8 cellular contexts compared by ENCODE assay signal in genomic region chr10:118241229-118242137, GRCh38.
DNase-seq lines count a peak whose midpoint lies in the region; ATAC-seq and TF ChIP-seq lines count a peak whose summit lies in the region.

No MANE protein-coding gene starts in this region.

- no peaks in the 10 kb centered on the region for H3K9me3 ChIP-seq in adipocyte (ENCODE audit: control insufficient read depth, low read length)
- no peaks in the 10 kb centered on the region for H3K9me3 ChIP-seq in heart left ventricle
- no peaks in the 10 kb centered on the region for H3K9me3 ChIP-seq in aorta (ENCODE audit: control insufficient read depth, low read length)

- no peaks in the 10 kb centered on the region for H3K4me1 Mint-ChIP-seq in progenitor cell of endocrine pancreas (ENCODE audit: low read depth)

- H3K27me3 ChIP-seq in adipocyte (replicated peaks; ENCODE audit: control insufficient read depth, insufficient read depth, low read length) = peaks cover 26% of the 10 kb centered on the region
- H3K27me3 ChIP-seq in heart left ventricle = peaks cover 11 to 95% (median 50%) of the 10 kb centered on the region in 9 donors
- peaks cover 0 to 2% of the 10 kb centered on the region in 2 donors for H3K27me3 ChIP-seq in aorta (ENCODE audit: control insufficient read depth in 1 of 2, insufficient read depth in 2 of 2, low read length in 1 of 2)

- 26 to 29% (median 26%) methylated on average over 26 of the region's 26 CpGs for WGBS in heart left ventricle, 4 donors
- WGBS in aorta, 2 donors = 25% methylated on average over 26 of the region's 26 CpGs

- TF ChIP-seq CTCF in GM12872 (IDR thresholded peaks at IDR 0.05; ENCODE audit: insufficient read depth, low read depth, low read length) (peak; percentile 94), heart left ventricle (IDR thresholded peaks at IDR 0.05) (peak; percentile 84 to 96 (median 92)), progenitor cell of endocrine pancreas (IDR thresholded peaks at IDR 0.05; ENCODE audit: unreplicated experiment) (peak; percentile 93)

- H3K27me3 Mint-ChIP-seq in progenitor cell of endocrine pancreas = peaks cover 86% of the 10 kb centered on the region

- peak; percentile 86 for ATAC-seq in SK-N-SH treated with all-trans-retinoic acid at 6 μM for 48 hours
- ATAC-seq in heart left ventricle = peak; percentile 47 to 73 (median 59)
- peak; percentile 84 for ATAC-seq in aorta (ENCODE audit: low FRiP score)
- ATAC-seq in HG03097 (IDR thresholded peaks at IDR 0.05; ENCODE audit: low FRiP score, unreplicated experiment) = no peak

- H3K36me3 Mint-ChIP-seq in progenitor cell of endocrine pancreas (ENCODE audit: insufficient read depth) = no peaks in the 10 kb centered on the region

- H3K9me3 Mint-ChIP-seq in progenitor cell of endocrine pancreas (ENCODE audit: low read depth) = no peaks in the 10 kb centered on the region

- intact Hi-C loops in heart left ventricle (cut with DNase I) (loop anchor here (1.0 to 10.0 kb wide), 13 partner anchors 183 to 1027 kb away; no protein-coding TSS in a partner anchor), aorta (cut with DNase I) (loop anchor here (1.0 to 10.0 kb wide), 4 partner anchors 707 to 1027 kb away; no protein-coding TSS in a partner anchor)

- H3K4me3 ChIP-seq in adipocyte (ENCODE audit: low read length) (peak overlapping the region; percentile 10), heart left ventricle (no peak overlapping the region), aorta (ENCODE audit: low read length in 2 of 2) (no peak overlapping the region)

- DNase-seq in MV-4-11 (lab: John Stamatoyannopoulos, UW) (peak; percentile 26), adipocyte (ENCODE audit: low read depth) (peak; percentile 91), heart left ventricle (peak; percentile 61 to 78 (median 66)), progenitor cell of endocrine pancreas (ENCODE audit: low spot score, unreplicated experiment) (peak; percentile 73), aorta (peak; percentile 77 to 90)

- no peak overlapping the region for H3K9ac ChIP-seq in adipocyte (ENCODE audit: low read length)

- no peak overlapping the region for H3K27ac ChIP-seq in heart left ventricle
- H3K27ac ChIP-seq in aorta (ENCODE audit: low read depth in 1 of 2, low read length in 2 of 2) = no peak overlapping the region

- no peak overlapping the region for H3K4me3 Mint-ChIP-seq in progenitor cell of endocrine pancreas (ENCODE audit: low read depth)

- H3K4me1 ChIP-seq in adipocyte (ENCODE audit: control insufficient read depth, insufficient read depth, low read length) (peaks cover 12% of the 10 kb centered on the region), heart left ventricle (peaks cover 0 to 4% (median 0%) of the 10 kb centered on the region in 12 donors), aorta (ENCODE audit: control insufficient read depth in 1 of 2, insufficient read depth in 2 of 2, low read length in 2 of 2) (no peaks in the 10 kb centered on the region)

- H3K36me3 ChIP-seq in adipocyte (ENCODE audit: control insufficient read depth, insufficient read depth, low read length, severe bottlenecking) = no peaks in the 10 kb centered on the region
- H3K36me3 ChIP-seq in heart left ventricle = no peaks in the 10 kb centered on the region
- no peaks in the 10 kb centered on the region for H3K36me3 ChIP-seq in aorta (ENCODE audit: control insufficient read depth in 1 of 2, insufficient read depth in 2 of 2, low read length in 1 of 2)

- H3K27ac Mint-ChIP-seq in progenitor cell of endocrine pancreas = no peak overlapping the region

- no peak for TF ChIP-seq POLR2A in heart left ventricle (IDR thresholded peaks at IDR 0.05)

TF ChIP-seq in SK-N-SH treated with all-trans-retinoic acid at 6 μM for 48 hours, 23 proteins besides CTCF, POLR2A, EP300 and RAD21:
- no peak for TF ChIP-seq OSR1 (CRISPR knock-in tag; IDR thresholded peaks at IDR 0.05)
- no peak for TF ChIP-seq RARB (CRISPR knock-in tag; IDR thresholded peaks at IDR 0.05)
- no peak for TF ChIP-seq TCF4 (CRISPR knock-in tag; IDR thresholded peaks at IDR 0.05; ENCODE audit: borderline replicate concordance)
- TF ChIP-seq ZNF70 (CRISPR knock-in tag; IDR thresholded peaks at IDR 0.05) = no peak
- TF ChIP-seq, protein P1, sequence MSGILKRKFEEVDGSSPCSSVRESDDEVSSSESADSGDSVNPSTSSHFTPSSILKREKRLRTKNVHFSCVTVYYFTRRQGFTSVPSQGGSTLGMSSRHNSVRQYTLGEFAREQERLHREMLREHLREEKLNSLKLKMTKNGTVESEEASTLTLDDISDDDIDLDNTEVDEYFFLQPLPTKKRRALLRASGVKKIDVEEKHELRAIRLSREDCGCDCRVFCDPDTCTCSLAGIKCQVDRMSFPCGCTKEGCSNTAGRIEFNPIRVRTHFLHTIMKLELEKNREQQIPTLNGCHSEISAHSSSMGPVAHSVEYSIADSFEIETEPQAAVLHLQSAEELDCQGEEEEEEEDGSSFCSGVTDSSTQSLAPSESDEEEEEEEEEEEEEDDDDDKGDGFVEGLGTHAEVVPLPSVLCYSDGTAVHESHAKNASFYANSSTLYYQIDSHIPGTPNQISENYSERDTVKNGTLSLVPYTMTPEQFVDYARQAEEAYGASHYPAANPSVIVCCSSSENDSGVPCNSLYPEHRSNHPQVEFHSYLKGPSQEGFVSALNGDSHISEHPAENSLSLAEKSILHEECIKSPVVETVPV (CRISPR knock-in tag; IDR thresholded peaks at IDR 0.05) = no peak
- TF ChIP-seq ISL1 (CRISPR knock-in tag; IDR thresholded peaks at IDR 0.05) = no peak
- TF ChIP-seq ZC3H10 (CRISPR knock-in tag; IDR thresholded peaks at IDR 0.05) = no peak
- TF ChIP-seq CSDC2 (CRISPR knock-in tag; IDR thresholded peaks at IDR 0.05) = no peak
- no peak for TF ChIP-seq POU6F1 (CRISPR knock-in tag; IDR thresholded peaks at IDR 0.05; ENCODE audit: borderline replicate concordance, low read depth)
- TF ChIP-seq ZFP3 (CRISPR knock-in tag; IDR thresholded peaks at IDR 0.05) = no peak
- no peak for TF ChIP-seq PPARA (CRISPR knock-in tag; IDR thresholded peaks at IDR 0.05; ENCODE audit: borderline replicate concordance)
- TF ChIP-seq ZNF565 (CRISPR knock-in tag; conservative IDR thresholded peaks at IDR 0.05; ENCODE audit: low read depth) = no peak
- TF ChIP-seq ZFP30 (CRISPR knock-in tag; IDR thresholded peaks at IDR 0.05) = no peak
- no peak for TF ChIP-seq BACH2 (CRISPR knock-in tag; IDR thresholded peaks at IDR 0.05; ENCODE audit: borderline replicate concordance)
- TF ChIP-seq, protein P2, sequence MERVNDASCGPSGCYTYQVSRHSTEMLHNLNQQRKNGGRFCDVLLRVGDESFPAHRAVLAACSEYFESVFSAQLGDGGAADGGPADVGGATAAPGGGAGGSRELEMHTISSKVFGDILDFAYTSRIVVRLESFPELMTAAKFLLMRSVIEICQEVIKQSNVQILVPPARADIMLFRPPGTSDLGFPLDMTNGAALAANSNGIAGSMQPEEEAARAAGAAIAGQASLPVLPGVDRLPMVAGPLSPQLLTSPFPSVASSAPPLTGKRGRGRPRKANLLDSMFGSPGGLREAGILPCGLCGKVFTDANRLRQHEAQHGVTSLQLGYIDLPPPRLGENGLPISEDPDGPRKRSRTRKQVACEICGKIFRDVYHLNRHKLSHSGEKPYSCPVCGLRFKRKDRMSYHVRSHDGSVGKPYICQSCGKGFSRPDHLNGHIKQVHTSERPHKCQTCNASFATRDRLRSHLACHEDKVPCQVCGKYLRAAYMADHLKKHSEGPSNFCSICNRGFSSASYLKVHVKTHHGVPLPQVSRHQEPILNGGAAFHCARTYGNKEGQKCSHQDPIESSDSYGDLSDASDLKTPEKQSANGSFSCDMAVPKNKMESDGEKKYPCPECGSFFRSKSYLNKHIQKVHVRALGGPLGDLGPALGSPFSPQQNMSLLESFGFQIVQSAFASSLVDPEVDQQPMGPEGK (CRISPR knock-in tag; IDR thresholded peaks at IDR 0.05; ENCODE audit: borderline replicate concordance) = no peak
- no peak for TF ChIP-seq SNAI2 (CRISPR knock-in tag; IDR thresholded peaks at IDR 0.05)
- no peak for TF ChIP-seq ESRRG (CRISPR knock-in tag; IDR thresholded peaks at IDR 0.05)
- TF ChIP-seq, protein P3, sequence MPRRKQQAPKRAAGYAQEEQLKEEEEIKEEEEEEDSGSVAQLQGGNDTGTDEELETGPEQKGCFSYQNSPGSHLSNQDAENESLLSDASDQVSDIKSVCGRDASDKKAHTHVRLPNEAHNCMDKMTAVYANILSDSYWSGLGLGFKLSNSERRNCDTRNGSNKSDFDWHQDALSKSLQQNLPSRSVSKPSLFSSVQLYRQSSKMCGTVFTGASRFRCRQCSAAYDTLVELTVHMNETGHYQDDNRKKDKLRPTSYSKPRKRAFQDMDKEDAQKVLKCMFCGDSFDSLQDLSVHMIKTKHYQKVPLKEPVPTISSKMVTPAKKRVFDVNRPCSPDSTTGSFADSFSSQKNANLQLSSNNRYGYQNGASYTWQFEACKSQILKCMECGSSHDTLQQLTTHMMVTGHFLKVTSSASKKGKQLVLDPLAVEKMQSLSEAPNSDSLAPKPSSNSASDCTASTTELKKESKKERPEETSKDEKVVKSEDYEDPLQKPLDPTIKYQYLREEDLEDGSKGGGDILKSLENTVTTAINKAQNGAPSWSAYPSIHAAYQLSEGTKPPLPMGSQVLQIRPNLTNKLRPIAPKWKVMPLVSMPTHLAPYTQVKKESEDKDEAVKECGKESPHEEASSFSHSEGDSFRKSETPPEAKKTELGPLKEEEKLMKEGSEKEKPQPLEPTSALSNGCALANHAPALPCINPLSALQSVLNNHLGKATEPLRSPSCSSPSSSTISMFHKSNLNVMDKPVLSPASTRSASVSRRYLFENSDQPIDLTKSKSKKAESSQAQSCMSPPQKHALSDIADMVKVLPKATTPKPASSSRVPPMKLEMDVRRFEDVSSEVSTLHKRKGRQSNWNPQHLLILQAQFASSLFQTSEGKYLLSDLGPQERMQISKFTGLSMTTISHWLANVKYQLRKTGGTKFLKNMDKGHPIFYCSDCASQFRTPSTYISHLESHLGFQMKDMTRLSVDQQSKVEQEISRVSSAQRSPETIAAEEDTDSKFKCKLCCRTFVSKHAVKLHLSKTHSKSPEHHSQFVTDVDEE (CRISPR knock-in tag; IDR thresholded peaks at IDR 0.05) = no peak
- no peak for TF ChIP-seq GLIS3 (CRISPR knock-in tag; IDR thresholded peaks at IDR 0.05)

Comparison
In these comparisons a context has a peak if more than half of its experiments do, and no peak if none do; other contexts are left out.
1. DNase-seq: peak in every context shown above with its lines; median percentile 91 in adipocyte; 84 in aorta; 73 in progenitor cell of endocrine pancreas; 66 in heart left ventricle; 26 in MV-4-11.